ENCODE assay signal across 8 cellular contexts in genomic region chr2:154170400-154170799, GRCh38.
"Had no signal": no experiment of that assay in that cellular context is flagged by ENCODE, and none has a peak within 500 bp of the region (broad histone marks: within the 10 kb centered on the region; RNA-seq: fewer than 3 reads in every experiment).

No MANE protein-coding gene starts in this region.

- H3K9ac ChIP-seq: GM23248 had no signal

- H3K9me3 ChIP-seq: HAP-1 had no signal

- H3K27ac ChIP-seq: GM23248 had no signal

- H3K4me2 ChIP-seq: GM23338 had no signal

- H3K36me3 ChIP-seq: HAP-1 had no signal

- H3K4me3 ChIP-seq: GM23248, GM23338, HAP-1 had no signal

- DNase-seq: GOT3, H7, H9, HCEC 1CT, HFFc6 had no signal

- H2AFZ ChIP-seq: GM23248, GM23338 had no signal
